7 cellular contexts compared by ENCODE assay signal in genomic region chr15:76840830-76841460, GRCh38.
A peak's percentile ranks its signal among the peaks of the same experiment; 100 is the strongest.
DNase-seq lines count a peak whose midpoint lies in the region; ATAC-seq lines count a peak whose summit lies in the region.

No MANE protein-coding gene starts in this region.

- H3K4me3 ChIP-seq in adipocyte (ENCODE audit: low read length), result no peak overlapping the region

- intact Hi-C loops in left colon (cut with DNase I, micrococcal nuclease), result no loop called here

- H3K9me3 ChIP-seq in adipocyte (ENCODE audit: control insufficient read depth, low read length), result no peaks in the 10 kb centered on the region

- H3K36me3 ChIP-seq in adipocyte (ENCODE audit: control insufficient read depth, insufficient read depth, low read length, severe bottlenecking), result no peaks in the 10 kb centered on the region

- no peak overlapping the region for H3K9ac ChIP-seq in adipocyte (ENCODE audit: low read length)

- no peaks in the 10 kb centered on the region for H3K4me1 ChIP-seq in adipocyte (ENCODE audit: control insufficient read depth, insufficient read depth, low read length)

- DNase-seq in GDM1 (lab: John Stamatoyannopoulos, UW) (peak; percentile 7), Kasumi-1 (lab: John Stamatoyannopoulos, UW) (peak; percentile 69 to 78), adipocyte (ENCODE audit: low read depth) (peak; percentile 71), left colon (no peak), UCSD-AML1 (lab: John Stamatoyannopoulos, UW; ENCODE audit: unreplicated experiment) (no peak)
- DNase-seq in activated CD4-positive, CD25-positive, alpha-beta regulatory T cell (lab: John Stamatoyannopoulos, UW), result no peak
- DNase-seq in stimulated activated CD8-positive, alpha-beta memory T cell treated with anti-CD3 and anti-CD28 coated beads, Interleukin-4, amount 100 ng/mL, for 48 hours, result no peak

- peak; percentile 62 for ATAC-seq in left colon

- H3K27me3 ChIP-seq in adipocyte (replicated peaks; ENCODE audit: control insufficient read depth, insufficient read depth, low read length), result no peaks in the 10 kb centered on the region

Comparison
In these comparisons a context has a peak if more than half of its experiments do, and no peak if none do; other contexts are left out.
1. DNase-seq: peak in GDM1 (single experiment), Kasumi-1 (2 of 2) and adipocyte (single experiment); none in left colon (0 of 2), UCSD-AML1 (single experiment), activated CD4-positive, CD25-positive, alpha-beta regulatory T cell (0 of 4) and stimulated activated CD8-positive, alpha-beta memory T cell treated with anti-CD3 and anti-CD28 coated beads, Interleukin-4, amount 100 ng/mL, for 48 hours (single experiment).